8 cellular contexts compared by ENCODE assay signal in genomic region chr2:100104718-100105677, GRCh38. TPM values are rescaled to one million over a fixed set of nuclear protein-coding genes. Genes with fewer than 3 reads are reported as not detected.
DNase-seq lines count a peak whose midpoint lies in the region; ATAC-seq and TF ChIP-seq lines count a peak whose summit lies in the region.

No MANE protein-coding gene starts in this region.

- intact Hi-C loops in right lobe of liver (cut with DNase I) = no loop called here

- TF ChIP-seq POLR2A in right lobe of liver (IDR thresholded peaks at IDR 0.05) = no peak

- DNase-seq in NCI-H1092 treated with DMSO at 0.1 percent for 48 hours (lab: John Stamatoyannopoulos, UW) = peak; percentile 18
- no peak for DNase-seq in NCI-H1092 (lab: John Stamatoyannopoulos, UW)
- peak; percentile 84 for DNase-seq in cerebellum (ENCODE audit: low spot score)
- DNase-seq in right lobe of liver = peak in 1 of 3 donors; percentile 32
- DNase-seq in NCI-H2196 (lab: John Stamatoyannopoulos, UW; ENCODE audit: unreplicated experiment) = no peak

- H3F3A ChIP-seq in OCI-LY1 (ENCODE audit: insufficient read depth, low read length) = no peaks in the 10 kb centered on the region

- peak overlapping the region; percentile 66 for H3K9ac ChIP-seq in OCI-LY1 (ENCODE audit: low read length)
- peak overlapping the region; percentile 71 to 78 for H3K9ac ChIP-seq in stomach smooth muscle (ENCODE audit: low read length in 2 of 2)

- H3K36me3 ChIP-seq in OCI-LY1 (ENCODE audit: insufficient read depth, low read length) (peaks cover 24% of the 10 kb centered on the region), right lobe of liver (no peaks in the 10 kb centered on the region), stomach smooth muscle (ENCODE audit: control insufficient read depth in 2 of 2, insufficient read depth in 2 of 2, low read length in 2 of 2) (no peaks in the 10 kb centered on the region)

- no peak overlapping the region for H2AFZ ChIP-seq in OCI-LY1 (ENCODE audit: low read length)

- H3K27ac ChIP-seq in OCI-LY1 (ENCODE audit: low read depth, low read length, poor library complexity, severe bottlenecking) = peak overlapping the region; percentile 67
- H3K27ac ChIP-seq in right lobe of liver = no peak overlapping the region
- peak overlapping the region; percentile 38 for H3K27ac ChIP-seq in stomach smooth muscle (ENCODE audit: low read length)

- WGBS in right lobe of liver (ENCODE audit: insufficient coverage, low coverage, low lambda C conversion rate, missing lambda C conversion rate) = 13% methylated on average over 8 of the region's 119 CpGs

- ATAC-seq in right lobe of liver = peak; percentile 64 to 78 (median 75)
- ATAC-seq in HG03175 (IDR thresholded peaks at IDR 0.05; ENCODE audit: unreplicated experiment) = no peak

- no peaks in the 10 kb centered on the region for H3K9me2 ChIP-seq in OCI-LY1 (ENCODE audit: low read depth, low read length)

- no peaks in the 10 kb centered on the region for H3K9me3 ChIP-seq in OCI-LY1 (ENCODE audit: low read length)
- no peaks in the 10 kb centered on the region for H3K9me3 ChIP-seq in right lobe of liver
- no peaks in the 10 kb centered on the region for H3K9me3 ChIP-seq in stomach smooth muscle (ENCODE audit: control insufficient read depth in 2 of 2, low read length in 2 of 2)

- H3K4me1 ChIP-seq in OCI-LY1 (ENCODE audit: insufficient read depth, low read length, severe bottlenecking) (peaks cover 45% of the 10 kb centered on the region), right lobe of liver (no peaks in the 10 kb centered on the region), stomach smooth muscle (ENCODE audit: control insufficient read depth, insufficient read depth, low read length) (peaks cover 19% of the 10 kb centered on the region)

- no peaks in the 10 kb centered on the region for H3K79me2 ChIP-seq in OCI-LY1 (ENCODE audit: insufficient read depth, low read length)

- no peaks in the 10 kb centered on the region for H4K20me1 ChIP-seq in OCI-LY1 (ENCODE audit: insufficient read depth, low read length)

- no peak for TF ChIP-seq CTCF in OCI-LY1 (IDR thresholded peaks at IDR 0.05; ENCODE audit: low read length)
- TF ChIP-seq CTCF in right lobe of liver (IDR thresholded peaks at IDR 0.05) = no peak

- H3K27me3 ChIP-seq in OCI-LY1 (ENCODE audit: insufficient read depth, low read length) (no peaks in the 10 kb centered on the region), right lobe of liver (no peaks in the 10 kb centered on the region), stomach smooth muscle (ENCODE audit: control insufficient read depth in 1 of 2, insufficient read depth in 2 of 2, low read length in 2 of 2) (no peaks in the 10 kb centered on the region)

- peak overlapping the region; percentile 91 for H3K4me2 ChIP-seq in OCI-LY1 (ENCODE audit: low read length)

- H3K4me3 ChIP-seq in OCI-LY1 (ENCODE audit: low read depth, low read length, poor library complexity, severe bottlenecking) = peak overlapping the region; percentile 60
- H3K4me3 ChIP-seq in right lobe of liver = peak overlapping the region; percentile 40 to 62 (median 47)
- H3K4me3 ChIP-seq in stomach smooth muscle (ENCODE audit: low read length in 2 of 2) = peak overlapping the region; percentile 63 to 76

RNA-seq across cellular contexts. Expression of gene AFF3, which starts 37.4 kb away (rescaled TPM):
- total RNA-seq in cerebellum (69.8 TPM), right lobe of liver (1 to 10 TPM; 1.3 to 7.3 (median 6.4) TPM)

Comparison
In these comparisons a context has a peak if more than half of its experiments do, and no peak if none do; other contexts are left out.
1. DNase-seq: peak in NCI-H1092 treated with DMSO at 0.1 percent for 48 hours (single experiment) and cerebellum (single experiment); none in NCI-H1092 (single experiment) and NCI-H2196 (single experiment).
2. H3K27ac ChIP-seq: peak in OCI-LY1 (single experiment) and stomach smooth muscle (single experiment); none in right lobe of liver (0 of 3).
3. Peak in every context shown above with its lines, with median percentiles within 50 percentile points of each other: H3K4me3 ChIP-seq.